8 cellular contexts compared by ENCODE assay signal in the genomic region with DNA sequence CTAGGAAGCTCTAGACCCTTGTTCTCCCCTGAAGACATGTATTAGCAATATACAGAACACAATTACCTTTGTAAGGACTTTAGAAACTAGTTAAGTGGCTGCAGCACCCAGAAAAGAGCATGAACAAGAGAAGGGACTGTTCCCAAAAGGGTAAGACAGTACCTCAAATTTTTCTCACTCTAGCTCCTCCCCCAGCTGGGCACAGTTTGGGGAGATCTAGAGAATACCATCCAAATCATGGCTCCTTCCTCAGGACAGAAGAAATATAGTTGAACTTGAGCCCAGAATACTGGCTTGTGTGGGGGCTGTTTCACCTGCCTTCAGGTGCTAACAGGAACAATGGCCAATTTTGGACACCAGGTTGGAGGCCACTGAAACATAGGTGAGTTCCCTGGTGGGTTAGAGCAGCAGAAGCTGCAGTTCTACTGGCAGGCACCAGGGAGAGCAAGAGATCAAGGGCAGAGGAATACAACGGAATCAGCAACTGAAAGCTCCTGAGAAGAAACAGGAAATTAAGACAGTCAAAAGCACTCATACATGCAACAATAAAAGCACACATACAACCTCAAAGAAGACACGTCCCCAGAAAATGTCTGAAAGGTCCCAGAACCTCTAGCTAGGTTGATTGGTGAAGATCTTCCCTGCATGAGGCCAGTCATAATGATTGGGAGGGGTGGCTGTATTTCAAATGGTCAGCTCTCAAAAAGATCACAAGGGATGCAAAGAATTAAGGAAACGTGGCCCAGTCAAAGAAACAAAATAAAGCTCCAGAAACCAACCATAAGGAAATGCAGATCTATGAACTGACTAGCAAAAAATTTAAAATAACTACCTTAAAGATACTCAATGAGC.
DNase-seq lines count a peak whose midpoint lies in the region; ATAC-seq and TF ChIP-seq lines count a peak whose summit lies in the region.

No MANE protein-coding gene starts in this region.

- no peaks in the 10 kb centered on the region for H3K27me3 Mint-ChIP-seq in activated T-cell treated with anti-CD3 and anti-CD28 coated beads, Interleukin-2, amount 50 U/mL, for 72 hours (ENCODE audit: low read depth)

- peaks cover 16% of the 10 kb centered on the region for H3K4me1 Mint-ChIP-seq in activated T-cell treated with anti-CD3 and anti-CD28 coated beads, Interleukin-2, amount 50 U/mL, for 72 hours (ENCODE audit: low read depth)

- no peaks in the 10 kb centered on the region for H3K4me1 ChIP-seq in foreskin keratinocyte

- DNase-seq in D341Med (ENCODE audit: low spot score) (peak; percentile 76), RKO (ENCODE audit: low spot score) (peak; percentile 77), foreskin keratinocyte (peak; percentile 17 to 47), renal cortical epithelial cell (ENCODE audit: low read depth) (peak; percentile 65), cerebellar nuclear complex (lab: John Stamatoyannopoulos, UW) (no peak)
- peak; percentile 67 to 71 for DNase-seq in activated T-cell treated with anti-CD3 and anti-CD28 coated beads, Interleukin-2, amount 50 U/mL, for 72 hours

- H3K27ac Mint-ChIP-seq in activated T-cell treated with anti-CD3 and anti-CD28 coated beads, Interleukin-2, amount 50 U/mL, for 72 hours = no peak overlapping the region

- ATAC-seq in GM19328 (IDR thresholded peaks at IDR 0.05; ENCODE audit: unreplicated experiment) (peak; percentile 88), HG03378 (IDR thresholded peaks at IDR 0.05; ENCODE audit: unreplicated experiment) (peak; percentile 90), foreskin keratinocyte (peak; percentile 95)
- peak; percentile 99 for ATAC-seq in activated T-cell treated with anti-CD3 and anti-CD28 coated beads, Interleukin-2, amount 50 U/mL, for 72 hours (replicated peaks in 1 of 2)

- H3K4me3 Mint-ChIP-seq in activated T-cell treated with anti-CD3 and anti-CD28 coated beads, Interleukin-2, amount 50 U/mL, for 72 hours = peak overlapping the region; percentile 1 to 15

- no peaks in the 10 kb centered on the region for H3K9me3 Mint-ChIP-seq in activated T-cell treated with anti-CD3 and anti-CD28 coated beads, Interleukin-2, amount 50 U/mL, for 72 hours

- H3K36me3 Mint-ChIP-seq in activated T-cell treated with anti-CD3 and anti-CD28 coated beads, Interleukin-2, amount 50 U/mL, for 72 hours (ENCODE audit: insufficient read depth in 2 of 2) = no peaks in the 10 kb centered on the region

- TF ChIP-seq CTCF in foreskin keratinocyte (conservative IDR thresholded peaks at IDR 0.05) = peak; percentile 86

- H3K27ac ChIP-seq in foreskin keratinocyte = no peak overlapping the region

- H3K27me3 ChIP-seq in foreskin keratinocyte = peaks cover 31% of the 10 kb centered on the region

Comparison
In these comparisons a context has a peak if more than half of its experiments do, and no peak if none do; other contexts are left out.
1. DNase-seq: peak in D341Med (single experiment), RKO (single experiment), activated T-cell treated with anti-CD3 and anti-CD28 coated beads, Interleukin-2, amount 50 U/mL, for 72 hours (2 of 2), foreskin keratinocyte (2 of 2) and renal cortical epithelial cell (single experiment); none in cerebellar nuclear complex (0 of 2).
2. Peak in every context shown above with its lines, with median percentiles within 50 percentile points of each other: ATAC-seq.